In genomic region chr3:156606729-156607128, GRCh38 we compare ENCODE assay signal across 9 cellular contexts. TPM values are rescaled to one million over a fixed set of nuclear protein-coding genes. Genes with fewer than 3 reads are reported as not detected.
A peak's percentile ranks its signal among the peaks of the same experiment; 100 is the strongest.
DNase-seq lines count a peak whose midpoint lies in the region; ATAC-seq and TF ChIP-seq lines count a peak whose summit lies in the region.
"Had no signal": no experiment of that assay in that cellular context is flagged by ENCODE, and none has a peak within 500 bp of the region (broad histone marks: within the 10 kb centered on the region; RNA-seq: fewer than 3 reads in every experiment).

No MANE protein-coding gene starts in this region.

- no peak for TF ChIP-seq POLR2A in uterus (IDR thresholded peaks at IDR 0.05)

- no peaks in the 10 kb centered on the region for H3K36me3 ChIP-seq in colonic mucosa
- H3K36me3 ChIP-seq in thoracic aorta, result no peaks in the 10 kb centered on the region
- no peaks in the 10 kb centered on the region for H3K36me3 ChIP-seq in uterus
- H3K36me3 ChIP-seq: BLaER1 had no signal

- no peaks in the 10 kb centered on the region for H3K36me3 Mint-ChIP-seq in activated T-cell treated with anti-CD3 and anti-CD28 coated beads, Interleukin-2, amount 50 U/mL, for 72 hours (ENCODE audit: insufficient read depth in 2 of 2)

- H3K27me3 ChIP-seq in colonic mucosa, result no peaks in the 10 kb centered on the region
- no peaks in the 10 kb centered on the region for H3K27me3 ChIP-seq in thoracic aorta (replicated peaks; ENCODE audit: insufficient read depth)
- no peaks in the 10 kb centered on the region for H3K27me3 ChIP-seq in uterus
- H3K27me3 ChIP-seq: BLaER1 had no signal

- ATAC-seq in activated T-cell treated with anti-CD3 and anti-CD28 coated beads, Interleukin-2, amount 50 U/mL, for 72 hours (replicated peaks in 1 of 2), result peak; percentile 26 to 62
- ATAC-seq in HG03439 (IDR thresholded peaks at IDR 0.05; ENCODE audit: unreplicated experiment) (peak; percentile 63), thoracic aorta (ENCODE audit: insufficient number of reproducible peaks, low FRiP score, low read depth) (no peak)

- H3K4me3 ChIP-seq in colonic mucosa (no peak overlapping the region), thoracic aorta (peak overlapping the region; percentile 78), uterus (no peak overlapping the region)
- H3K4me3 ChIP-seq: BLaER1 had no signal

- H3K9me3 ChIP-seq in colonic mucosa (no peaks in the 10 kb centered on the region), thoracic aorta (no peaks in the 10 kb centered on the region), uterus (no peaks in the 10 kb centered on the region)
- H3K9me3 ChIP-seq: BLaER1 had no signal

- H3K27ac ChIP-seq in colonic mucosa (peak overlapping the region; percentile 10), thoracic aorta (peak overlapping the region in 1 of 2 donors; percentile 91), uterus (no peak overlapping the region)
- H3K27ac ChIP-seq: BLaER1 had no signal

- intact Hi-C loops in colonic mucosa (cut with DNase I) (no loop called here), uterus (cut with DNase I; ENCODE audit: low total_unique reads) (no loop called here)

- H3K9ac ChIP-seq in colonic mucosa (ENCODE audit: low read depth in 2 of 2, low read length in 2 of 2), result no peak overlapping the region
- H3K9ac ChIP-seq: BLaER1 had no signal

- H3K27ac Mint-ChIP-seq in activated T-cell treated with anti-CD3 and anti-CD28 coated beads, Interleukin-2, amount 50 U/mL, for 72 hours, result no peak overlapping the region

- peaks cover 18% of the 10 kb centered on the region for H3K4me1 Mint-ChIP-seq in activated T-cell treated with anti-CD3 and anti-CD28 coated beads, Interleukin-2, amount 50 U/mL, for 72 hours (ENCODE audit: low read depth)

- H3K4me1 ChIP-seq in colonic mucosa (no peaks in the 10 kb centered on the region), thoracic aorta (ENCODE audit: control insufficient read depth in 1 of 2, low read depth in 2 of 2) (peaks cover 4 to 34% of the 10 kb centered on the region in 2 donors), uterus (no peaks in the 10 kb centered on the region)
- H3K4me1 ChIP-seq: BLaER1 had no signal

- peaks cover 46% of the 10 kb centered on the region for H3K27me3 Mint-ChIP-seq in activated T-cell treated with anti-CD3 and anti-CD28 coated beads, Interleukin-2, amount 50 U/mL, for 72 hours (ENCODE audit: low read depth)

- no peak for TF ChIP-seq CTCF in colonic mucosa (IDR thresholded peaks at IDR 0.05)
- no peak for TF ChIP-seq CTCF in thoracic aorta (IDR thresholded peaks at IDR 0.05)
- no peak for TF ChIP-seq CTCF in uterus (IDR thresholded peaks at IDR 0.05)

- DNase-seq in activated T-cell treated with anti-CD3 and anti-CD28 coated beads, Interleukin-2, amount 50 U/mL, for 72 hours, result no peak
- no peak for DNase-seq in activated T-cell treated with anti-CD3 and anti-CD28 coated beads, Interleukin-2, amount 50 U/mL, for 1 hour
- DNase-seq in colonic mucosa, result no peak
- DNase-seq in thoracic aorta (ENCODE audit: low spot score), result no peak
- no peak for DNase-seq in UCSD-AML1 (lab: John Stamatoyannopoulos, UW; ENCODE audit: unreplicated experiment)
- DNase-seq in uterus, result no peak
- DNase-seq in AG08395 (ENCODE audit: low spot score), result no peak

- H3K4me3 Mint-ChIP-seq in activated T-cell treated with anti-CD3 and anti-CD28 coated beads, Interleukin-2, amount 50 U/mL, for 72 hours, result peak overlapping the region; percentile 8 to 89

- no peaks in the 10 kb centered on the region for H3K9me3 Mint-ChIP-seq in activated T-cell treated with anti-CD3 and anti-CD28 coated beads, Interleukin-2, amount 50 U/mL, for 72 hours

RNA-seq across cellular contexts. Expression of gene SSR3, which starts 51.8 kb away (rescaled TPM):
- total RNA-seq in activated T-cell treated with anti-CD3 and anti-CD28 coated beads, Interleukin-2, amount 50 U/mL, for 72 hours, result 100 to 1,000 TPM; 189 to 204 TPM
- total RNA-seq in colonic mucosa (100 to 1,000 TPM; 134 to 171 TPM), thoracic aorta (100 to 1,000 TPM in 1 of 2 donors, 10 to 100 TPM in 1; 94.0 to 107 TPM), uterus (100 to 1,000 TPM in 3 of 4 donors, 10 to 100 TPM in 1; 96.8 to 172 (median 128) TPM)
